21 cellular contexts compared by ENCODE assay signal in genomic region chr1:195218428-195219212, GRCh38.
"Had no signal": no experiment of that assay in that cellular context is flagged by ENCODE, and none has a peak within 500 bp of the region (broad histone marks: within the 10 kb centered on the region; RNA-seq: fewer than 3 reads in every experiment).

No MANE protein-coding gene starts in this region.

- H3K4me1 Mint-ChIP-seq: immature natural killer cell; naive thymus-derived CD4-positive, alpha-beta T cell; nephron progenitor cell; stimulated activated memory B cell treated with anti-CD40 and anti-IgM and Interleukin-4, amounts not matched to agents 10 μg/mL and 1 μg/mL and 100 μg/mL, for 72 hours had no signal

- H3K27ac Mint-ChIP-seq: immature natural killer cell; naive thymus-derived CD4-positive, alpha-beta T cell; nephron progenitor cell; progenitor cell of endocrine pancreas; stimulated activated memory B cell treated with anti-CD40 and anti-IgM and Interleukin-4, amounts not matched to agents 10 μg/mL and 1 μg/mL and 100 μg/mL, for 72 hours; stimulated activated naive CD8-positive, alpha-beta T cell treated with anti-CD3 and anti-CD28 coated beads, Interleukin-15, Interleukin-2, amounts not matched to agents 100 ng/mL and 50 ng/mL, for 24 hours had no signal

- H3K27me3 ChIP-seq: dorsolateral prefrontal cortex, foreskin keratinocyte, pancreas, tibial artery, upper lobe of left lung, vagina had no signal

- H3K4me3 ChIP-seq: dorsolateral prefrontal cortex, pancreas, smooth muscle cell, tibial artery, upper lobe of left lung, vagina had no signal

- H3K4me3 Mint-ChIP-seq: immature natural killer cell; naive thymus-derived CD4-positive, alpha-beta T cell; nephron progenitor cell; stimulated activated memory B cell treated with anti-CD40 and anti-IgM and Interleukin-4, amounts not matched to agents 10 μg/mL and 1 μg/mL and 100 μg/mL, for 72 hours; stimulated activated naive CD8-positive, alpha-beta T cell treated with anti-CD3 and anti-CD28 coated beads, Interleukin-15, Interleukin-2, amounts not matched to agents 100 ng/mL and 50 ng/mL, for 24 hours had no signal

- H3K9me3 ChIP-seq: pancreas, tibial artery, vagina had no signal

- H3K4me1 ChIP-seq: foreskin keratinocyte, pancreas, tibial artery, upper lobe of left lung, vagina had no signal

- H3K4me2 ChIP-seq: smooth muscle cell had no signal

- H3K36me3 Mint-ChIP-seq: naive thymus-derived CD4-positive, alpha-beta T cell; stimulated activated memory B cell treated with anti-CD40 and anti-IgM and Interleukin-4, amounts not matched to agents 10 μg/mL and 1 μg/mL and 100 μg/mL, for 72 hours had no signal

- ATAC-seq: foreskin keratinocyte; left colon; naive thymus-derived CD4-positive, alpha-beta T cell; pancreas; right cardiac atrium; stimulated activated memory B cell treated with anti-CD40 and anti-IgM and Interleukin-4, amounts not matched to agents 10 μg/mL and 1 μg/mL and 100 μg/mL, for 72 hours had no signal

- H3K9me3 Mint-ChIP-seq: nephron progenitor cell had no signal

- DNase-seq: cortex of kidney; dorsolateral prefrontal cortex; effector memory CD4-positive, alpha-beta T cell; foreskin keratinocyte; immature natural killer cell; left colon; mammary epithelial cell; naive thymus-derived CD4-positive, alpha-beta T cell; nephron progenitor cell; right cardiac atrium; stimulated activated CD4-positive, alpha-beta T cell treated with anti-CD3 and anti-CD28 coated beads, Interleukin-4, amount 100 ng/mL, for 1 hour; stimulated activated CD8-positive, alpha-beta memory T cell treated with anti-CD3 and anti-CD28 coated beads, Interleukin-4, amount 100 ng/mL, for 48 hours had no signal

- FAIRE-seq: keratinocyte had no signal

- H3K27me3 Mint-ChIP-seq: naive thymus-derived CD4-positive, alpha-beta T cell; progenitor cell of endocrine pancreas; stimulated activated memory B cell treated with anti-CD40 and anti-IgM and Interleukin-4, amounts not matched to agents 10 μg/mL and 1 μg/mL and 100 μg/mL, for 72 hours; stimulated activated naive CD8-positive, alpha-beta T cell treated with anti-CD3 and anti-CD28 coated beads, Interleukin-15, Interleukin-2, amounts not matched to agents 100 ng/mL and 50 ng/mL, for 24 hours had no signal

- H3K36me3 ChIP-seq: pancreas, tibial artery, upper lobe of left lung, vagina had no signal

- H3K27ac ChIP-seq: dorsolateral prefrontal cortex, foreskin keratinocyte, pancreas, tibial artery, upper lobe of left lung, vagina had no signal
